1 cellular context compared by ENCODE assay signal in the genomic region with DNA sequence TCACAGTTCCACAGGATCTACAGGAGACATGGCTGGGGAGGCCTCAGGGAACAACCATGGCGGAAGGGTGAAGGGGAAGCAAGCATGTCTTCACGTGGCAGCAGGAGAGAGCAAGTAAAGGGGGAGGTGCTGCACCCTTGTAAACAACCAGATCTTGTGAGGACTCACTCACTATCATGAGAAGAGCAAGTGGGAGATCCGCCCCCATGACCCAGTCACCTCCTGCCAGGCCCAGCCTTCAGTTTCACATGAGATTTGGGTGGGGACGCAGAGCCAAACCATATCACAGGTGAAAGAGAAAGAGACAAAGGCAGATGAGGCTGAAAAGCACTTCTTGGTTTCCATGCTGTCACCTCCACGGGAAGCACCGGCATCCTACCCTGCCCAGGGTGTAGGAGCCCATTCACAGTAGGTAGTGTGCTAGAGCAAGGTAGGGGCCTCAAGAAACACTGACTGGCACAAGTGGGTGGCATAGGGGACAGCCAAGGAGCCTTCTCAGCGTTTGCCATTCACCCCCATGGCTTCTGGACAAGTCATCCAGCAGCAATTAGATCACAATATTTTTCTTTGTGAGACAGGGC.
TF ChIP-seq lines count a peak whose summit lies in the region.

No MANE protein-coding gene starts in this region.

TF ChIP-seq in K562, 482 proteins besides CTCF, POLR2A, EP300 and RAD21:
- peak; percentile 63 to 71; a peak in 3 of 4 replicates for TF ChIP-seq FOXK2 (conservative IDR thresholded peaks at IDR 0.05 in 1 of 2, IDR thresholded peaks at IDR 0.05 in 1 of 2; ENCODE audit: low read depth in 2 of 2)
- TF ChIP-seq, protein P1, sequence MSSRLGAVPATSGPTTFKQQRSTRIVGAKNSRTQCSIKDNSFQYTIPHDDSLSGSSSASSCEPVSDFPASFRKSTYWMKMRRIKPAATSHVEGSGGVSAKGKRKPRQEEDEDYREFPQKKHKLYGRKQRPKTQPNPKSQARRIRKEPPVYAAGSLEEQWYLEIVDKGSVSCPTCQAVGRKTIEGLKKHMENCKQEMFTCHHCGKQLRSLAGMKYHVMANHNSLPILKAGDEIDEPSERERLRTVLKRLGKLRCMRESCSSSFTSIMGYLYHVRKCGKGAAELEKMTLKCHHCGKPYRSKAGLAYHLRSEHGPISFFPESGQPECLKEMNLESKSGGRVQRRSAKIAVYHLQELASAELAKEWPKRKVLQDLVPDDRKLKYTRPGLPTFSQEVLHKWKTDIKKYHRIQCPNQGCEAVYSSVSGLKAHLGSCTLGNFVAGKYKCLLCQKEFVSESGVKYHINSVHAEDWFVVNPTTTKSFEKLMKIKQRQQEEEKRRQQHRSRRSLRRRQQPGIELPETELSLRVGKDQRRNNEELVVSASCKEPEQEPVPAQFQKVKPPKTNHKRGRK (tag; IDR thresholded peaks at IDR 0.05) = no peak
- TF ChIP-seq, protein P2, sequence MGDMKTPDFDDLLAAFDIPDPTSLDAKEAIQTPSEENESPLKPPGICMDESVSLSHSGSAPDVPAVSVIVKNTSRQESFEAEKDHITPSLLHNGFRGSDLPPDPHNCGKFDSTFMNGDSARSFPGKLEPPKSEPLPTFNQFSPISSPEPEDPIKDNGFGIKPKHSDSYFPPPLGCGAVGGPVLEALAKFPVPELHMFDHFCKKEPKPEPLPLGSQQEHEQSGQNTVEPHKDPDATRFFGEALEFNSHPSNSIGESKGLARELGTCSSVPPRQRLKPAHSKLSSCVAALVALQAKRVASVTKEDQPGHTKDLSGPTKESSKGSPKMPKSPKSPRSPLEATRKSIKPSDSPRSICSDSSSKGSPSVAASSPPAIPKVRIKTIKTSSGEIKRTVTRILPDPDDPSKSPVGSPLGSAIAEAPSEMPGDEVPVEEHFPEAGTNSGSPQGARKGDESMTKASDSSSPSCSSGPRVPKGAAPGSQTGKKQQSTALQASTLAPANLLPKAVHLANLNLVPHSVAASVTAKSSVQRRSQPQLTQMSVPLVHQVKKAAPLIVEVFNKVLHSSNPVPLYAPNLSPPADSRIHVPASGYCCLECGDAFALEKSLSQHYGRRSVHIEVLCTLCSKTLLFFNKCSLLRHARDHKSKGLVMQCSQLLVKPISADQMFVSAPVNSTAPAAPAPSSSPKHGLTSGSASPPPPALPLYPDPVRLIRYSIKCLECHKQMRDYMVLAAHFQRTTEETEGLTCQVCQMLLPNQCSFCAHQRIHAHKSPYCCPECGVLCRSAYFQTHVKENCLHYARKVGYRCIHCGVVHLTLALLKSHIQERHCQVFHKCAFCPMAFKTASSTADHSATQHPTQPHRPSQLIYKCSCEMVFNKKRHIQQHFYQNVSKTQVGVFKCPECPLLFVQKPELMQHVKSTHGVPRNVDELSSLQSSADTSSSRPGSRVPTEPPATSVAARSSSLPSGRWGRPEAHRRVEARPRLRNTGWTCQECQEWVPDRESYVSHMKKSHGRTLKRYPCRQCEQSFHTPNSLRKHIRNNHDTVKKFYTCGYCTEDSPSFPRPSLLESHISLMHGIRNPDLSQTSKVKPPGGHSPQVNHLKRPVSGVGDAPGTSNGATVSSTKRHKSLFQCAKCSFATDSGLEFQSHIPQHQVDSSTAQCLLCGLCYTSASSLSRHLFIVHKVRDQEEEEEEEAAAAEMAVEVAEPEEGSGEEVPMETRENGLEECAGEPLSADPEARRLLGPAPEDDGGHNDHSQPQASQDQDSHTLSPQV (IDR thresholded peaks at IDR 0.05) = 0 out of 2 replicates have a peak, but pooled peaks have one; percentile 19
- peak; percentile 57; the same call in 1 of the 2 replicates for TF ChIP-seq MYNN (IDR thresholded peaks at IDR 0.05)
- no peak for TF ChIP-seq MYNN (CRISPR knock-in tag; IDR thresholded peaks at IDR 0.05)
- no peak for TF ChIP-seq KDM1A (IDR thresholded peaks at IDR 0.05)
- no peak for TF ChIP-seq NCOR1 (IDR thresholded peaks at IDR 0.05)
- no peak for TF ChIP-seq DIDO1 (tag; IDR thresholded peaks at IDR 0.05; ENCODE audit: low read depth)
- TF ChIP-seq, protein P3, sequence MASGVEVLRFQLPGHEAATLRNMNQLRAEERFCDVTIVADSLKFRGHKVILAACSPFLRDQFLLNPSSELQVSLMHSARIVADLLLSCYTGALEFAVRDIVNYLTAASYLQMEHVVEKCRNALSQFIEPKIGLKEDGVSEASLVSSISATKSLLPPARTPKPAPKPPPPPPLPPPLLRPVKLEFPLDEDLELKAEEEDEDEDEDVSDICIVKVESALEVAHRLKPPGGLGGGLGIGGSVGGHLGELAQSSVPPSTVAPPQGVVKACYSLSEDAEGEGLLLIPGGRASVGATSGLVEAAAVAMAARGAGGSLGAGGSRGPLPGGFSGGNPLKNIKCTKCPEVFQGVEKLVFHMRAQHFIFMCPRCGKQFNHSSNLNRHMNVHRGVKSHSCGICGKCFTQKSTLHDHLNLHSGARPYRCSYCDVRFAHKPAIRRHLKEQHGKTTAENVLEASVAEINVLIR (CRISPR knock-in tag; IDR thresholded peaks at IDR 0.05) = no peak
- no peak for TF ChIP-seq PHB (CRISPR knock-in tag; IDR thresholded peaks at IDR 0.05)
- no peak for TF ChIP-seq MAFG (tag; conservative IDR thresholded peaks at IDR 0.05)
- TF ChIP-seq NFE2 (IDR thresholded peaks at IDR 0.05; ENCODE audit: low read depth) = no peak
- no peak for TF ChIP-seq SRSF1 (IDR thresholded peaks at IDR 0.05; ENCODE audit: low read depth, low read length)
- TF ChIP-seq POLR2AphosphoS5 (IDR thresholded peaks at IDR 0.05; ENCODE audit: control insufficient read depth, insufficient read depth, low read depth, low read length) = no peak
- 0 out of 2 replicates have a peak, but pooled peaks have one; percentile 24 for TF ChIP-seq SUPT5H (IDR thresholded peaks at IDR 0.05)
- TF ChIP-seq, protein P4, sequence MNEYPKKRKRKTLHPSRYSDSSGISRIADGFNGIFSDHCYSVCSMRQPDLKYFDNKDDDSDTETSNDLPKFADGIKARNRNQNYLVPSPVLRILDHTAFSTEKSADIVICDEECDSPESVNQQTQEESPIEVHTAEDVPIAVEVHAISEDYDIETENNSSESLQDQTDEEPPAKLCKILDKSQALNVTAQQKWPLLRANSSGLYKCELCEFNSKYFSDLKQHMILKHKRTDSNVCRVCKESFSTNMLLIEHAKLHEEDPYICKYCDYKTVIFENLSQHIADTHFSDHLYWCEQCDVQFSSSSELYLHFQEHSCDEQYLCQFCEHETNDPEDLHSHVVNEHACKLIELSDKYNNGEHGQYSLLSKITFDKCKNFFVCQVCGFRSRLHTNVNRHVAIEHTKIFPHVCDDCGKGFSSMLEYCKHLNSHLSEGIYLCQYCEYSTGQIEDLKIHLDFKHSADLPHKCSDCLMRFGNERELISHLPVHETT (CRISPR knock-in tag; conservative IDR thresholded peaks at IDR 0.05 in 1 of 2, IDR thresholded peaks at IDR 0.05 in 1 of 2) = no peak
- TF ChIP-seq, protein P5, sequence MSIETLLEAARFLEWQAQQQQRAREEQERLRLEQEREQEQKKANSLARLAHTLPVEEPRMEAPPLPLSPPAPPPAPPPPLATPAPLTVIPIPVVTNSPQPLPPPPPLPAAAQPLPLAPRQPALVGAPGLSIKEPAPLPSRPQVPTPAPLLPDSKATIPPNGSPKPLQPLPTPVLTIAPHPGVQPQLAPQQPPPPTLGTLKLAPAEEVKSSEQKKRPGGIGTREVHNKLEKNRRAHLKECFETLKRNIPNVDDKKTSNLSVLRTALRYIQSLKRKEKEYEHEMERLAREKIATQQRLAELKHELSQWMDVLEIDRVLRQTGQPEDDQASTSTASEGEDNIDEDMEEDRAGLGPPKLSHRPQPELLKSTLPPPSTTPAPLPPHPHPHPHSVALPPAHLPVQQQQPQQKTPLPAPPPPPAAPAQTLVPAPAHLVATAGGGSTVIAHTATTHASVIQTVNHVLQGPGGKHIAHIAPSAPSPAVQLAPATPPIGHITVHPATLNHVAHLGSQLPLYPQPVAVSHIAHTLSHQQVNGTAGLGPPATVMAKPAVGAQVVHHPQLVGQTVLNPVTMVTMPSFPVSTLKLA (conservative IDR thresholded peaks at IDR 0.05) = peak; percentile 32 to 33; a peak in 2 of 4 replicates
